11 cellular contexts compared by ENCODE assay signal in genomic region chr1:22739648-22740385, GRCh38. TPM values are rescaled to one million over a fixed set of nuclear protein-coding genes. Genes with fewer than 3 reads are reported as not detected.
DNase-seq lines count a peak whose midpoint lies in the region; ATAC-seq and TF ChIP-seq lines count a peak whose summit lies in the region.
"Had no signal": no experiment of that assay in that cellular context is flagged by ENCODE, and none has a peak within 500 bp of the region (broad histone marks: within the 10 kb centered on the region; RNA-seq: fewer than 3 reads in every experiment).

No MANE protein-coding gene starts in this region.

- H3K4me1 ChIP-seq in RWPE2 (ENCODE audit: insufficient read depth, poor library complexity, severe bottlenecking) (peaks cover 9% of the 10 kb centered on the region), gastrocnemius medialis (no peaks in the 10 kb centered on the region)
- H3K4me1 ChIP-seq: parathyroid adenoma had no signal

- ATAC-seq in RWPE2 (ENCODE audit: low read depth), result peak; percentile 74
- no peak for ATAC-seq in GM21619 (IDR thresholded peaks at IDR 0.05; ENCODE audit: unreplicated experiment)
- ATAC-seq in gastrocnemius medialis, result no peak

- in situ Hi-C loops in gastrocnemius medialis (cut with MboI; ENCODE audit: low sequenced_read_pairs in 4 of 4), result no loop called here

- no peaks in the 10 kb centered on the region for H3K36me3 ChIP-seq in RWPE2 (ENCODE audit: low read depth)
- no peaks in the 10 kb centered on the region for H3K36me3 ChIP-seq in gastrocnemius medialis

- DNase-seq in ELR (ENCODE audit: low read depth), result peak; percentile 94
- DNase-seq in RWPE2 (ENCODE audit: low spot score), result no peak
- DNase-seq in fibroblast of pulmonary artery (ENCODE audit: low read depth), result peak; percentile 95
- peak; percentile 92 for DNase-seq in retinal pigment epithelial cell (ENCODE audit: low read depth)
- DNase-seq in activated naive CD4-positive, alpha-beta T cell treated with anti-CD3 and anti-CD28 coated beads, Interleukin-2, amount 50 U/mL, for 16 hours, result no peak
- DNase-seq in gastrocnemius medialis, result no peak
- DNase-seq in NK-92 treated with Interleukin-12 subunit alpha and Interleukin-12 subunit beta, amount 100 ng/mL, for 24 hours (lab: John Stamatoyannopoulos, UW), result no peak
- DNase-seq: activated naive CD8-positive, alpha-beta T cell treated with anti-CD3 and anti-CD28 coated beads, Interleukin-2, amount 10 ng/mL, durations not matched to agents 7 days and 5 days; DMS153 had no signal

- H3K27ac ChIP-seq in RWPE2 (ENCODE audit: poor library complexity, severe bottlenecking) (peak overlapping the region; percentile 24), gastrocnemius medialis (no peak overlapping the region)
- H3K27ac ChIP-seq: parathyroid adenoma had no signal

- H3K4me3 ChIP-seq in RWPE2 (ENCODE audit: severe bottlenecking), result no peak overlapping the region
- H3K4me3 ChIP-seq in fibroblast of pulmonary artery (replicated peaks; ENCODE audit: low read depth, low read length), result no peak overlapping the region
- H3K4me3 ChIP-seq in retinal pigment epithelial cell (ENCODE audit: low read length), result no peak overlapping the region
- no peak overlapping the region for H3K4me3 ChIP-seq in gastrocnemius medialis

- TF ChIP-seq POLR2A in gastrocnemius medialis (IDR thresholded peaks at IDR 0.05), result no peak

- H3K27me3 ChIP-seq in RWPE2 (ENCODE audit: insufficient read depth, poor library complexity, severe bottlenecking) (no peaks in the 10 kb centered on the region), gastrocnemius medialis (peaks cover 0 to 8% (median 4%) of the 10 kb centered on the region in 3 donors)

- no peak for TF ChIP-seq CTCF in RWPE2 (IDR thresholded peaks at IDR 0.05; ENCODE audit: poor library complexity, severe bottlenecking)
- TF ChIP-seq CTCF in fibroblast of pulmonary artery (IDR thresholded peaks at IDR 0.05; ENCODE audit: low read length, missing control alignments), result no peak
- no peak for TF ChIP-seq CTCF in retinal pigment epithelial cell (conservative IDR thresholded peaks at IDR 0.05; ENCODE audit: low read depth, low read length)
- TF ChIP-seq CTCF in gastrocnemius medialis (IDR thresholded peaks at IDR 0.05 in 4 of 5, conservative IDR thresholded peaks at IDR 0.05 in 1 of 5), result no peak

- no peaks in the 10 kb centered on the region for H3K9me3 ChIP-seq in RWPE2 (ENCODE audit: severe bottlenecking)
- no peaks in the 10 kb centered on the region for H3K9me3 ChIP-seq in gastrocnemius medialis

- intact Hi-C loops in gastrocnemius medialis (cut with DNase I; ENCODE audit: low total_unique reads), result no loop called here

RNA-seq across cellular contexts. Expression of gene EPHB2, which starts 29.2 kb away (rescaled TPM):
- under 1 TPM in 3 of 4 donors, not detected in 1; 0.07 to 0.58 (median 0.24) TPM for total RNA-seq in gastrocnemius medialis

Comparison
In these comparisons a context has a peak if more than half of its experiments do, and no peak if none do; other contexts are left out.
1. DNase-seq: peak in ELR (single experiment), fibroblast of pulmonary artery (single experiment) and retinal pigment epithelial cell (single experiment); none in RWPE2 (single experiment), activated naive CD4-positive, alpha-beta T cell treated with anti-CD3 and anti-CD28 coated beads, Interleukin-2, amount 50 U/mL, for 16 hours (single experiment), gastrocnemius medialis (0 of 2) and NK-92 treated with Interleukin-12 subunit alpha and Interleukin-12 subunit beta, amount 100 ng/mL, for 24 hours (single experiment).